17 cellular contexts compared by ENCODE assay signal in genomic region chr7:134787720-134788119, GRCh38. TPM values are rescaled to one million over a fixed set of nuclear protein-coding genes. Genes with fewer than 3 reads are reported as not detected.
A peak's percentile ranks its signal among the peaks of the same experiment; 100 is the strongest.
DNase-seq lines count a peak whose midpoint lies in the region; ATAC-seq lines count a peak whose summit lies in the region.
"Had no signal": no experiment of that assay in that cellular context is flagged by ENCODE, and none has a peak within 500 bp of the region (broad histone marks: within the 10 kb centered on the region; RNA-seq: fewer than 3 reads in every experiment).

No MANE protein-coding gene starts in this region.

- H3K9ac ChIP-seq in GM23248 (no peak overlapping the region), skeletal muscle tissue (ENCODE audit: low read depth in 1 of 3, low read length in 3 of 3) (no peak overlapping the region)

- intact Hi-C loops in right cardiac atrium (cut with DNase I), result loop anchor here in 1 of 4 donors (10.0 kb wide), 1 partner anchor 147 kb away; no protein-coding TSS in a partner anchor

- H3K36me3 ChIP-seq in GM23248 (ENCODE audit: low read depth), result peaks cover 65% of the 10 kb centered on the region
- no peaks in the 10 kb centered on the region for H3K36me3 ChIP-seq in skeletal muscle tissue (ENCODE audit: control insufficient read depth in 3 of 3, insufficient read depth in 3 of 3, low read length in 3 of 3)
- H3K36me3 ChIP-seq: left lung had no signal

- H4K20me1 ChIP-seq in GM23248 (ENCODE audit: insufficient read depth), result peaks cover 17% of the 10 kb centered on the region; the same call in 1 of the 2 replicates

- 87 to 88% methylated on average over 3 of the region's 3 CpGs for WGBS in GM23248 (ENCODE audit: low coverage in 1 of 2, low lambda C conversion rate in 2 of 2, missing lambda C conversion rate in 2 of 2), 2 experiments
- 57% methylated on average over 3 of the region's 3 CpGs for WGBS in right cardiac atrium

- in situ Hi-C loops in GM23248 (cut with MboI), result no loop called here

- peak overlapping the region; percentile 50 for H3K27ac ChIP-seq in GM23248
- H3K27ac ChIP-seq in right cardiac atrium (ENCODE audit: low read length), result peak overlapping the region; percentile 15
- H3K27ac ChIP-seq in skeletal muscle tissue (ENCODE audit: low read depth, low read length), result peak overlapping the region; percentile 20
- H3K27ac ChIP-seq: left lung had no signal

- H3K9me3 ChIP-seq in GM23248 (ENCODE audit: low read depth) (no peaks in the 10 kb centered on the region), right cardiac atrium (ENCODE audit: control insufficient read depth, low read length) (no peaks in the 10 kb centered on the region), skeletal muscle tissue (ENCODE audit: control insufficient read depth in 3 of 3, low read length in 3 of 3) (no peaks in the 10 kb centered on the region)
- H3K9me3 ChIP-seq: left lung had no signal

- peaks cover 100% of the 10 kb centered on the region for H3K79me2 ChIP-seq in GM23248 (ENCODE audit: insufficient read depth)

- H3K27me3 ChIP-seq in GM23248 (replicated peaks; ENCODE audit: insufficient read depth) (no peaks in the 10 kb centered on the region), right cardiac atrium (ENCODE audit: control insufficient read depth, insufficient read depth) (no peaks in the 10 kb centered on the region), skeletal muscle tissue (ENCODE audit: control insufficient read depth in 3 of 3, insufficient read depth in 3 of 3, low read length in 3 of 3) (no peaks in the 10 kb centered on the region)
- H3K27me3 ChIP-seq: dorsolateral prefrontal cortex, left lung had no signal

- peak overlapping the region; percentile 67 for H3K4me2 ChIP-seq in GM23248 (ENCODE audit: unreplicated experiment)

- H3K9me2 ChIP-seq in GM23248 (ENCODE audit: insufficient read depth), result no peaks in the 10 kb centered on the region

- H2AFZ ChIP-seq in GM23248, result no peak overlapping the region

- peaks cover 87% of the 10 kb centered on the region for H3F3A ChIP-seq in GM23248 (ENCODE audit: insufficient read depth)

- no peak overlapping the region for H3K4me3 ChIP-seq in GM23248
- no peak overlapping the region for H3K4me3 ChIP-seq in right cardiac atrium (ENCODE audit: low read length)
- H3K4me3 ChIP-seq in skeletal muscle tissue (ENCODE audit: low read length in 3 of 3), result no peak overlapping the region
- H3K4me3 ChIP-seq: dorsolateral prefrontal cortex, left lung had no signal

- H3K4me1 ChIP-seq in GM23248 (ENCODE audit: insufficient read depth), result peaks cover 83% of the 10 kb centered on the region
- H3K4me1 ChIP-seq in right cardiac atrium (ENCODE audit: control insufficient read depth, insufficient read depth, low read length), result peaks cover 9% of the 10 kb centered on the region
- H3K4me1 ChIP-seq in skeletal muscle tissue (ENCODE audit: control insufficient read depth in 3 of 3, insufficient read depth in 3 of 3, low read length in 3 of 3), result peaks cover 0 to 15% (median 3%) of the 10 kb centered on the region in 3 donors

- DNase-seq in GM23248, result no peak
- peak; percentile 28 for DNase-seq in astrocyte of the hippocampus (ENCODE audit: low read depth, low spot score)
- DNase-seq in right cardiac atrium, result no peak
- no peak for DNase-seq in KG1 (lab: John Stamatoyannopoulos, UW)
- no peak for DNase-seq in NCI-H1092 treated with DMSO at 0.1 percent for 48 hours (lab: John Stamatoyannopoulos, UW)
- no peak for DNase-seq in activated CD4-positive, alpha-beta T cell treated with anti-CD3 and anti-CD28 coated beads for 48 hours
- DNase-seq in amygdala (lab: John Stamatoyannopoulos, UW), result no peak
- DNase-seq: activated CD4-positive, CD25-positive, alpha-beta regulatory T cell treated with anti-CD3 and anti-CD28 coated beads, Interleukin-2, amount 50 U/mL, for 72 hours; activated T-cell treated with anti-CD3 and anti-CD28 coated beads, Interleukin-2, amount 50 U/mL, for 72 hours; CD4-positive, alpha-beta memory T cell; DMS79; dorsolateral prefrontal cortex; H7; left lung; NCI-H1417 treated with DMSO at 0.1 percent for 48 hours had no signal

- no peak for ATAC-seq in right cardiac atrium
- ATAC-seq: activated naive CD4-positive, alpha-beta T cell treated with anti-CD3 and anti-CD28 coated beads, Interleukin-2, amount 50 U/mL, for 72 hours; activated T-cell treated with anti-CD3 and anti-CD28 coated beads, Interleukin-2, amount 50 U/mL, for 72 hours; left lung had no signal

RNA-seq across cellular contexts. Expression of gene CALD1, which starts 8.3 kb away (rescaled TPM):
- total RNA-seq in GM23248 (2014; rRNA removed; shearing (Covaris generic)), result 674 and 698 TPM in 2 replicates
- polyA plus RNA-seq in GM23248 (2016; fragmentation: Nextera tagmentation; extraction: Ambion mirVana) (1,687 and 1,703 TPM in 2 replicates), right cardiac atrium (93.9 TPM)
- total RNA-seq in right cardiac atrium (100 to 1,000 TPM; 127 to 214 (median 137) TPM), skeletal muscle tissue (89.8 TPM)
- total RNA-seq: CD4-positive, alpha-beta memory T cell had no signal
